ENCODE assay signal across 8 cellular contexts in the genomic region with DNA sequence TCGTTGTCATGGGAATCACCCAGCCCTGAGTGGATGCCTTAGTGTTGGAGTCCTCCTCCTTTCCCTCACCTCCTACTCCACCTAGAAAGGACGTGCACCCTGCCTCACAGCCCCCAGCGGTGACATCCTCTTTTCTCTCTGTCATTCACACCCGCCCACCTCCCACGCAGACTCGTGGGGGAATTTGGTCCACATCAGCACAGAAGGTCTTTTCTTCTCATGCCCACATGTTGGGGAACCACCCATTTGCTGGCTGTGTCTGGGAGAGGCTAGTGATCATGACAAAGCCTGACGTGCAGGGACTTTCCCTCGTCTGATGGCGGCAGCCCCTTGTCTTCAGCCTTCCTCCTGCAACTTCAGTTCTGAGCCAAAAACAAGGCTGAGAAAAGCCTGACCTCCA.
DNase-seq lines count a peak whose midpoint lies in the region; ATAC-seq and TF ChIP-seq lines count a peak whose summit lies in the region.

No MANE protein-coding gene starts in this region.

- H3K4me1 ChIP-seq in neural progenitor cell (no peaks in the 10 kb centered on the region), vagina (no peaks in the 10 kb centered on the region)

- POLR2A ChIA-PET in activated CD8-positive, alpha-beta T cell treated with anti-CD3 and anti-CD28 coated beads, Interleukin-2, amount 10 ng/mL, durations not matched to agents 7 days and 5 days (lab: Charles Lee) = no interaction called here

- H3K4me3 ChIP-seq in neural progenitor cell (no peak overlapping the region), vagina (no peak overlapping the region)

- no peak for TF ChIP-seq CTCF in neural progenitor cell (IDR thresholded peaks at IDR 0.05)
- TF ChIP-seq CTCF in mesothelial cell of epicardium (IDR thresholded peaks at IDR 0.05; ENCODE audit: unreplicated experiment) = no peak
- no peak for TF ChIP-seq CTCF in vagina (IDR thresholded peaks at IDR 0.05)

- H3K27me3 Mint-ChIP-seq in activated CD8-positive, alpha-beta T cell treated with anti-CD3 and anti-CD28 coated beads, Interleukin-2, amount 10 ng/mL, durations not matched to agents 7 days and 5 days (ENCODE audit: low read depth) = no peaks in the 10 kb centered on the region
- peaks cover 3% of the 10 kb centered on the region for H3K27me3 Mint-ChIP-seq in neural progenitor cell (ENCODE audit: insufficient read depth, low read depth)
- no peaks in the 10 kb centered on the region for H3K27me3 Mint-ChIP-seq in mesothelial cell of epicardium (ENCODE audit: low read depth)

- CTCF ChIA-PET in activated CD8-positive, alpha-beta T cell treated with anti-CD3 and anti-CD28 coated beads, Interleukin-2, amount 10 ng/mL, durations not matched to agents 7 days and 5 days (lab: Charles Lee) = no interaction called here

- H3K27me3 ChIP-seq in neural progenitor cell = no peaks in the 10 kb centered on the region
- no peaks in the 10 kb centered on the region for H3K27me3 ChIP-seq in vagina

- no peak overlapping the region for H3K27ac Mint-ChIP-seq in activated CD8-positive, alpha-beta T cell treated with anti-CD3 and anti-CD28 coated beads, Interleukin-2, amount 10 ng/mL, durations not matched to agents 7 days and 5 days
- H3K27ac Mint-ChIP-seq in neural progenitor cell = no peak overlapping the region
- H3K27ac Mint-ChIP-seq in mesothelial cell of epicardium = no peak overlapping the region

- no peaks in the 10 kb centered on the region for H3K36me3 ChIP-seq in neural progenitor cell
- no peaks in the 10 kb centered on the region for H3K36me3 ChIP-seq in vagina

- H3K9me3 Mint-ChIP-seq in activated CD8-positive, alpha-beta T cell treated with anti-CD3 and anti-CD28 coated beads, Interleukin-2, amount 10 ng/mL, durations not matched to agents 7 days and 5 days (ENCODE audit: insufficient read depth) = no peaks in the 10 kb centered on the region
- H3K9me3 Mint-ChIP-seq in neural progenitor cell (no peaks in the 10 kb centered on the region), mesothelial cell of epicardium (no peaks in the 10 kb centered on the region)

- TF ChIP-seq POLR2A in vagina (IDR thresholded peaks at IDR 0.05) = no peak

- H3K9me3 ChIP-seq in neural progenitor cell (ENCODE audit: low read depth) (no peaks in the 10 kb centered on the region), vagina (no peaks in the 10 kb centered on the region)

- no peak overlapping the region for H3K4me2 ChIP-seq in neural progenitor cell

- H4K20me1 ChIP-seq in neural progenitor cell (ENCODE audit: low read depth) = no peaks in the 10 kb centered on the region

- intact Hi-C loops in vagina (cut with DNase I) = no loop called here

- ATAC-seq in GM19023 (IDR thresholded peaks at IDR 0.05; ENCODE audit: unreplicated experiment) (peak; percentile 83), HG03060 (IDR thresholded peaks at IDR 0.05; ENCODE audit: low read depth, unreplicated experiment) (peak; percentile 72)
- ATAC-seq in activated CD8-positive, alpha-beta T cell treated with anti-CD3 and anti-CD28 coated beads, Interleukin-2, amount 10 ng/mL, durations not matched to agents 7 days and 5 days = no peak

- H3K9ac ChIP-seq in neural progenitor cell = no peak overlapping the region

- peaks cover 12% of the 10 kb centered on the region for H3K4me1 Mint-ChIP-seq in activated CD8-positive, alpha-beta T cell treated with anti-CD3 and anti-CD28 coated beads, Interleukin-2, amount 10 ng/mL, durations not matched to agents 7 days and 5 days (ENCODE audit: low read depth)
- H3K4me1 Mint-ChIP-seq in neural progenitor cell (no peaks in the 10 kb centered on the region), mesothelial cell of epicardium (peaks cover 13% of the 10 kb centered on the region)

- H3F3A ChIP-seq in neural progenitor cell (ENCODE audit: low read depth) = no peaks in the 10 kb centered on the region

- H3K79me2 ChIP-seq in neural progenitor cell (ENCODE audit: low read depth) = no peaks in the 10 kb centered on the region

- no peak overlapping the region for H3K27ac ChIP-seq in neural progenitor cell
- no peak overlapping the region for H3K27ac ChIP-seq in vagina

- DNase-seq in activated CD8-positive, alpha-beta T cell treated with anti-CD3 and anti-CD28 coated beads, Interleukin-2, amount 10 ng/mL, durations not matched to agents 7 days and 5 days = peak; percentile 34
- DNase-seq in neural progenitor cell (ENCODE audit: low spot score) = no peak
- no peak for DNase-seq in mesothelial cell of epicardium (ENCODE audit: low spot score in 2 of 2, unreplicated experiment in 2 of 2)
- DNase-seq in midbrain (lab: John Stamatoyannopoulos, UW) = no peak
- DNase-seq in vagina (ENCODE audit: extremely low spot score in 2 of 2) = no peak
- no peak for DNase-seq in NCI-H1417 (lab: John Stamatoyannopoulos, UW)

- peak overlapping the region; percentile 42 for H2AFZ ChIP-seq in neural progenitor cell (replicated peaks)

- H3K4me3 Mint-ChIP-seq in activated CD8-positive, alpha-beta T cell treated with anti-CD3 and anti-CD28 coated beads, Interleukin-2, amount 10 ng/mL, durations not matched to agents 7 days and 5 days = no peak overlapping the region
- H3K4me3 Mint-ChIP-seq in neural progenitor cell (no peak overlapping the region), mesothelial cell of epicardium (no peak overlapping the region)

- no peaks in the 10 kb centered on the region for H3K36me3 Mint-ChIP-seq in activated CD8-positive, alpha-beta T cell treated with anti-CD3 and anti-CD28 coated beads, Interleukin-2, amount 10 ng/mL, durations not matched to agents 7 days and 5 days (ENCODE audit: low read depth)
- no peaks in the 10 kb centered on the region for H3K36me3 Mint-ChIP-seq in neural progenitor cell
- no peaks in the 10 kb centered on the region for H3K36me3 Mint-ChIP-seq in mesothelial cell of epicardium
